In the genomic region with DNA sequence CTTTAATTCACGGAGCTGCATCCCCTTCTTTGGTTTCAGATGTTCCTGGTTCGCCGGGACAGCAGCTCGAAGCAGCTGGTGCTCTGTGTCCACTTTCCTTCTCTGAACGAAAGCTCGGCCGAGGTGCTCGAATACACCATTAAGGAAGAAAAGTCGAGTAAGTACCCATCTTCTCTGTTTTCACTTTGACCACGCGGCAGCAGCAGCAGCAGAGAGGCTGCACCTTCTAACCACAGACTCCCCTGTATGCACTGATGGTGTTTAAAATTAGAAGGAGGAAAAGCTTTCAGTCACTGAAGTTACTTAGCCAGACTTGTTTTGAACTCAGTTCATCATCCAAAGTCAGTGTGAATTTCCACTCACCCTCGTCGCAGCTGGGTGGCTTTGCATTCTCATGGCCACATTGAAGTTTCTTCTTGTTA, we compare ENCODE assay signal across 8 cellular contexts.
DNase-seq lines count a peak whose midpoint lies in the region; ATAC-seq and TF ChIP-seq lines count a peak whose summit lies in the region.

No MANE protein-coding gene starts in this region.

- no peak for TF ChIP-seq POLR2A in Peyer's patch (IDR thresholded peaks at IDR 0.05)
- no peak for TF ChIP-seq POLR2A in uterus (IDR thresholded peaks at IDR 0.05)

- peak overlapping the region in 1 of 4 donors; percentile 20 for H3K4me3 ChIP-seq in Peyer's patch
- H3K4me3 ChIP-seq in uterus: no peak overlapping the region
- no peak overlapping the region for H3K4me3 ChIP-seq in endodermal cell (ENCODE audit: low read length)

- H3K27ac ChIP-seq in Peyer's patch (peak overlapping the region in 3 of 4 donors; percentile 17 to 69 (median 43)), uterus (no peak overlapping the region), endodermal cell (ENCODE audit: low read depth, low read length) (no peak overlapping the region)

- ATAC-seq in HG02798 (IDR thresholded peaks at IDR 0.05; ENCODE audit: poor library complexity, unreplicated experiment): peak; percentile 86
- peak; percentile 82 for ATAC-seq in stimulated activated naive CD8-positive, alpha-beta T cell treated with anti-CD3 and anti-CD28 coated beads, Interleukin-15, Interleukin-2, amounts not matched to agents 100 U/mL and 50 U/mL, for 24 hours

- no peaks in the 10 kb centered on the region for H3K27me3 ChIP-seq in Peyer's patch
- H3K27me3 ChIP-seq in uterus: no peaks in the 10 kb centered on the region
- no peaks in the 10 kb centered on the region for H3K27me3 ChIP-seq in endodermal cell (ENCODE audit: control insufficient read depth, insufficient read depth, low read length, poor library complexity, severe bottlenecking)

- H3K9me3 ChIP-seq in Peyer's patch (no peaks in the 10 kb centered on the region), uterus (no peaks in the 10 kb centered on the region), endodermal cell (ENCODE audit: control insufficient read depth, low read length) (no peaks in the 10 kb centered on the region)

- no peaks in the 10 kb centered on the region for H3K9me3 Mint-ChIP-seq in endodermal cell

- H3K4me3 Mint-ChIP-seq in endodermal cell: no peak overlapping the region

- no peak overlapping the region for H3K27ac Mint-ChIP-seq in endodermal cell

- H3K4me1 Mint-ChIP-seq in endodermal cell: no peaks in the 10 kb centered on the region

- TF ChIP-seq CTCF in Peyer's patch (IDR thresholded peaks at IDR 0.05) (no peak), uterus (IDR thresholded peaks at IDR 0.05) (no peak), endodermal cell (conservative IDR thresholded peaks at IDR 0.05) (no peak)

- no peak overlapping the region for H3K9ac ChIP-seq in endodermal cell (ENCODE audit: extremely low read depth, low read length, poor library complexity, severe bottlenecking)

- intact Hi-C loops in cardiac septum (cut with DNase I) (no loop called here), uterus (cut with DNase I; ENCODE audit: low total_unique reads) (no loop called here)

- DNase-seq in activated CD8-positive, alpha-beta memory T cell treated with anti-CD3 and anti-CD28 coated beads for 24 hours: peak; percentile 75
- DNase-seq in activated CD8-positive, alpha-beta memory T cell treated with anti-CD3 and anti-CD28 coated beads, Interleukin-2, amount 50 U/mL, for 48 hours: no peak
- DNase-seq in Peyer's patch (peak in 2 of 3 donors; percentile 50 to 64), cardiac septum (ENCODE audit: low spot score) (no peak), uterus (no peak), endodermal cell (no peak)
- no peak for DNase-seq in stimulated activated naive CD8-positive, alpha-beta T cell treated with anti-CD3 and anti-CD28 coated beads, Interleukin-15, Interleukin-2, amounts not matched to agents 100 U/mL and 50 U/mL, for 24 hours

- H3K4me1 ChIP-seq in Peyer's patch (peaks cover 0 to 13% (median 3%) of the 10 kb centered on the region in 4 donors), uterus (no peaks in the 10 kb centered on the region), endodermal cell (ENCODE audit: control insufficient read depth, insufficient read depth, low read length) (no peaks in the 10 kb centered on the region)

- H3K36me3 ChIP-seq in Peyer's patch: peaks cover 0 to 27% (median 0%) of the 10 kb centered on the region in 3 donors
- no peaks in the 10 kb centered on the region for H3K36me3 ChIP-seq in uterus
- H3K36me3 ChIP-seq in endodermal cell (ENCODE audit: control insufficient read depth, insufficient read depth, low read length): no peaks in the 10 kb centered on the region

- 88 to 92% methylated on average over 13 of the region's 13 CpGs for WGBS in endodermal cell (ENCODE audit: insufficient coverage in 1 of 2, insufficient read length in 1 of 2), 2 experiments

- H3K36me3 Mint-ChIP-seq in endodermal cell (ENCODE audit: low read depth): no peaks in the 10 kb centered on the region

- H3K27me3 Mint-ChIP-seq in endodermal cell (ENCODE audit: insufficient read depth): no peaks in the 10 kb centered on the region

Comparison
In these comparisons a context has a peak if more than half of its experiments do, and no peak if none do; other contexts are left out.
1. DNase-seq: peak in activated CD8-positive, alpha-beta memory T cell treated with anti-CD3 and anti-CD28 coated beads for 24 hours (single experiment) and Peyer's patch (2 of 3); none in activated CD8-positive, alpha-beta memory T cell treated with anti-CD3 and anti-CD28 coated beads, Interleukin-2, amount 50 U/mL, for 48 hours (single experiment), stimulated activated naive CD8-positive, alpha-beta T cell treated with anti-CD3 and anti-CD28 coated beads, Interleukin-15, Interleukin-2, amounts not matched to agents 100 U/mL and 50 U/mL, for 24 hours (single experiment), cardiac septum (single experiment), uterus (0 of 2) and endodermal cell (single experiment).
2. H3K27ac ChIP-seq: peak in Peyer's patch (3 of 4); none in uterus (0 of 2) and endodermal cell (single experiment).